In genomic region chr15:29736012-29736744, GRCh38 we compare ENCODE assay signal across 10 cellular contexts.
A peak's percentile ranks its signal among the peaks of the same experiment; 100 is the strongest.
DNase-seq lines count a peak whose midpoint lies in the region; ATAC-seq and TF ChIP-seq lines count a peak whose summit lies in the region.
"Had no signal": no experiment of that assay in that cellular context is flagged by ENCODE, and none has a peak within 500 bp of the region (broad histone marks: within the 10 kb centered on the region; RNA-seq: fewer than 3 reads in every experiment).

No MANE protein-coding gene starts in this region.

- H2AK5ac ChIP-seq in trophoblast cell (ENCODE audit: low read length): peak overlapping the region; percentile 51

- H3K9ac ChIP-seq in trophoblast cell (ENCODE audit: low read length): no peak overlapping the region

- no peak overlapping the region for H3K4me2 ChIP-seq in trophoblast cell (ENCODE audit: low read length)

- H4K91ac ChIP-seq in trophoblast cell (ENCODE audit: low read depth, low read length): peak overlapping the region; percentile 66

- no peak overlapping the region for H3K18ac ChIP-seq in trophoblast cell (ENCODE audit: low read length)

- H3K27me3 Mint-ChIP-seq in activated naive CD8-positive, alpha-beta T cell treated with anti-CD3 and anti-CD28 coated beads, Interleukin-2, amount 10 ng/mL, durations not matched to agents 7 days and 5 days: peaks cover 33% of the 10 kb centered on the region
- peaks cover 9% of the 10 kb centered on the region for H3K27me3 Mint-ChIP-seq in activated naive CD8-positive, alpha-beta T cell treated with anti-CD3 and anti-CD28 coated beads for 36 hours
- H3K27me3 Mint-ChIP-seq in WTC11 (ENCODE audit: low read depth): no peaks in the 10 kb centered on the region

- H3K4me1 ChIP-seq in trophoblast cell (ENCODE audit: control insufficient read depth in 1 of 2, insufficient read depth in 2 of 2, low read length in 2 of 2): peaks cover 4 to 6% of the 10 kb centered on the region in 2 experiments

- POLR2A ChIA-PET in activated naive CD8-positive, alpha-beta T cell treated with anti-CD3 and anti-CD28 coated beads, Interleukin-2, amount 10 ng/mL, durations not matched to agents 7 days and 5 days (lab: Charles Lee): no interaction called here
- POLR2A ChIA-PET in WTC11 (lab: Charles Lee): no interaction called here

- H3K4me3 Mint-ChIP-seq in activated naive CD8-positive, alpha-beta T cell treated with anti-CD3 and anti-CD28 coated beads, Interleukin-2, amount 10 ng/mL, durations not matched to agents 7 days and 5 days: peak overlapping the region; percentile 3
- no peak overlapping the region for H3K4me3 Mint-ChIP-seq in activated naive CD8-positive, alpha-beta T cell treated with anti-CD3 and anti-CD28 coated beads for 36 hours
- H3K4me3 Mint-ChIP-seq in WTC11: no peak overlapping the region
- H3K4me3 Mint-ChIP-seq: neural crest cell had no signal

- no peak for DNase-seq in activated naive CD8-positive, alpha-beta T cell treated with anti-CD3 and anti-CD28 coated beads, Interleukin-2, amount 10 ng/mL, durations not matched to agents 7 days and 5 days
- no peak for DNase-seq in activated naive CD8-positive, alpha-beta T cell treated with anti-CD3 and anti-CD28 coated beads for 36 hours
- no peak for DNase-seq in WTC11 (ENCODE audit: low spot score)
- no peak for DNase-seq in trophoblast cell
- DNase-seq in putamen (ENCODE audit: low spot score): no peak
- DNase-seq in activated naive CD4-positive, alpha-beta T cell treated with Interleukin-2 at 50 U/mL for 16 hours: no peak
- DNase-seq in NCI-H1092 treated with DMSO at 0.1 percent for 48 hours (lab: John Stamatoyannopoulos, UW): no peak

- no peaks in the 10 kb centered on the region for H3K79me1 ChIP-seq in trophoblast cell (ENCODE audit: low read length)

- no peaks in the 10 kb centered on the region for H3K9me3 Mint-ChIP-seq in activated naive CD8-positive, alpha-beta T cell treated with anti-CD3 and anti-CD28 coated beads, Interleukin-2, amount 10 ng/mL, durations not matched to agents 7 days and 5 days
- no peaks in the 10 kb centered on the region for H3K9me3 Mint-ChIP-seq in activated naive CD8-positive, alpha-beta T cell treated with anti-CD3 and anti-CD28 coated beads for 36 hours
- no peaks in the 10 kb centered on the region for H3K9me3 Mint-ChIP-seq in WTC11
- H3K9me3 Mint-ChIP-seq: activated naive CD4-positive, alpha-beta T cell treated with anti-CD3 and anti-CD28 coated beads, Interleukin-2, amount 50 U/mL, for 72 hours; neural crest cell had no signal

- H3K23ac ChIP-seq in trophoblast cell (ENCODE audit: low read length): no peak overlapping the region

- H2BK5ac ChIP-seq in trophoblast cell (ENCODE audit: low read depth, low read length, poor library complexity): peak overlapping the region; percentile 58

- no CpG with 5 or more reads among the region's 3 CpGs for WGBS in trophoblast cell (ENCODE audit: extremely low coverage, insufficient coverage, insufficient read length)

- ATAC-seq in activated naive CD8-positive, alpha-beta T cell treated with anti-CD3 and anti-CD28 coated beads, Interleukin-2, amount 10 ng/mL, durations not matched to agents 7 days and 5 days (ENCODE audit: low read depth): peak; percentile 50
- peak; percentile 46 for ATAC-seq in HG02885 (IDR thresholded peaks at IDR 0.05; ENCODE audit: poor library complexity, unreplicated experiment)
- no peak for ATAC-seq in WTC11

- no peak overlapping the region for H3K4ac ChIP-seq in trophoblast cell (ENCODE audit: low read depth, low read length)

- no peaks in the 10 kb centered on the region for H3K9me3 ChIP-seq in trophoblast cell (ENCODE audit: insufficient read depth, low read depth, low read length)

- H2BK120ac ChIP-seq in trophoblast cell (ENCODE audit: insufficient read depth, low read length, poor library complexity): peak overlapping the region; percentile 56

- H2BK12ac ChIP-seq in trophoblast cell (ENCODE audit: low read length): peak overlapping the region; percentile 51

- CTCF ChIA-PET in WTC11 (lab: Charles Lee): interaction anchor here (0.6 to 1.3 kb wide), 4 partner anchors 37 to 190 kb away, joined by 3 to 5 read pairs (median 4); no protein-coding TSS in a partner anchor

- H4K12ac ChIP-seq in trophoblast cell (ENCODE audit: low read depth, low read length): no peak overlapping the region

- no peak overlapping the region for H2AFZ ChIP-seq in trophoblast cell (ENCODE audit: insufficient read depth, low read length, poor library complexity)

- no peak overlapping the region for H3K27ac Mint-ChIP-seq in activated naive CD8-positive, alpha-beta T cell treated with anti-CD3 and anti-CD28 coated beads, Interleukin-2, amount 10 ng/mL, durations not matched to agents 7 days and 5 days
- H3K27ac Mint-ChIP-seq in activated naive CD8-positive, alpha-beta T cell treated with anti-CD3 and anti-CD28 coated beads for 36 hours: no peak overlapping the region
- H3K27ac Mint-ChIP-seq in WTC11: peak overlapping the region; percentile 20; the same call in 1 of the 2 replicates

- no peaks in the 10 kb centered on the region for H3K27me3 ChIP-seq in trophoblast cell (ENCODE audit: insufficient read depth, low read length)

- H3K4me3 ChIP-seq in trophoblast cell (ENCODE audit: low read depth, low read length): no peak overlapping the region

- peaks cover 12% of the 10 kb centered on the region for H3K4me1 Mint-ChIP-seq in activated naive CD8-positive, alpha-beta T cell treated with anti-CD3 and anti-CD28 coated beads, Interleukin-2, amount 10 ng/mL, durations not matched to agents 7 days and 5 days
- no peaks in the 10 kb centered on the region for H3K4me1 Mint-ChIP-seq in activated naive CD8-positive, alpha-beta T cell treated with anti-CD3 and anti-CD28 coated beads for 36 hours
- H3K4me1 Mint-ChIP-seq in WTC11: no peaks in the 10 kb centered on the region
- H3K4me1 Mint-ChIP-seq: neural crest cell had no signal

- H3K79me2 ChIP-seq in trophoblast cell (ENCODE audit: control insufficient read depth, insufficient read depth, low read length, poor library complexity): no peaks in the 10 kb centered on the region

- peaks cover 12 to 13% of the 10 kb centered on the region in 2 experiments for H3K36me3 ChIP-seq in trophoblast cell (ENCODE audit: control insufficient read depth in 1 of 2, insufficient read depth in 2 of 2, low read length in 2 of 2)

- peak overlapping the region; percentile 62 for H3K27ac ChIP-seq in trophoblast cell (ENCODE audit: low read depth, low read length)

- no peak for TF ChIP-seq CTCF in WTC11 (IDR thresholded peaks at IDR 0.05)

- H3K36me3 Mint-ChIP-seq in activated naive CD8-positive, alpha-beta T cell treated with anti-CD3 and anti-CD28 coated beads, Interleukin-2, amount 10 ng/mL, durations not matched to agents 7 days and 5 days: no peaks in the 10 kb centered on the region
- H3K36me3 Mint-ChIP-seq in activated naive CD8-positive, alpha-beta T cell treated with anti-CD3 and anti-CD28 coated beads for 36 hours: no peaks in the 10 kb centered on the region
- H3K36me3 Mint-ChIP-seq in WTC11: peaks cover 60% of the 10 kb centered on the region
- H3K36me3 Mint-ChIP-seq: activated naive CD4-positive, alpha-beta T cell treated with anti-CD3 and anti-CD28 coated beads, Interleukin-2, amount 50 U/mL, for 72 hours had no signal

- no peak overlapping the region for H4K8ac ChIP-seq in trophoblast cell (ENCODE audit: low read depth, low read length)

- H3K14ac ChIP-seq in trophoblast cell (ENCODE audit: low read length): no peak overlapping the region

TF ChIP-seq in WTC11, 78 proteins besides CTCF, POLR2A, EP300 and RAD21 (continues in another document):
- TF ChIP-seq JUN (CRISPR knock-in tag; IDR thresholded peaks at IDR 0.05): no peak
- TF ChIP-seq GRHL2 (CRISPR knock-in tag; IDR thresholded peaks at IDR 0.05; ENCODE audit: insufficient replicate concordance, severe bottlenecking): no peak
- TF ChIP-seq FOXP4 (CRISPR knock-in tag; IDR thresholded peaks at IDR 0.05): no peak
- no peak for TF ChIP-seq PRDM15 (CRISPR knock-in tag; IDR thresholded peaks at IDR 0.05)
